In the genomic region with DNA sequence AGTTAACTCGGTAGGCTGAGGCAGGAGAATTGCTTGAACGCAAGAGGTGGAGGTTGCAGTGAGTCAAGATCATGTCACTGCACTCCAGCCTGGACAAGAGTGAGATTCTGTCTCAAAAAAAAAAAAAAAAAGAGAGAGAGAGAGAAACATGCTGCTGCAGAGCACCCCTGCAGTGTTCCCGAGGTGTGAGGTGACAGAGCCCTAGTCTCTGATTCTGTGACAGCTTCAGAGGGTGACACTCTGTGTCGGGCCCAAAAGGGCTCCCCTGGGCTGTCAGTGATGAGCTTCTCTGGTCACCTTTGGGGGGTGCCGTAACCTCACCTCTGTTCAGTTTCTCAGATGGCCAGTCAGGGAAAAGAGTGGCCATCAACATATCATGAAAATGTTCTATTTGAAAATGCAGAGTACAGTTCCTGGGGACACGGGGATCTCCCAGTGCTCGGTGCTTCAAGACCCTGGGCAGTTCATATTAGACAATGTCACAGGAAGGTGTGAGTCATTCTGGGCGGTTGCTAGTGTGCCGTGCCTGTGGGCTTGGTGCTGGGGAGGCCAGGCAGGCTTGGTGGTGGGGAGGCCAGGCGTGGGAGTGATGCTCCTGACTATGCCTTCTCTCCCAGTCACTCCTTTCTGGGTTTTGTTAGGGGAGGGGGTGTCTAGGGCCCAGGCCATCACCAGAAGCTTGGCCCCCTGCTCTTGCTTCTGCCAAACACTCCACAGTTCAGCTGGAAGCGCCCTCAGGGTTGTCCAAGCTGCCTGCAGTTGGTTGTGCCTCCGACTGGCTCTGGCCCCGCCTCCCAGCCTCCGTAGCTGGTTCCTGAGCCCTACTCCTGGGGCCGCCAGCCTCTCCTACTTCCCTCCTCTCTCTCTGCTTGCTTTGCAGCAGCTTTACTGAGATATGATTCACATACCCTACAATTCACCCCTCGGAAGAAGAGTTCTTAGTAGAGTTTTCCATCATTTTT, we compare ENCODE assay signal across 1 cellular context.
TF ChIP-seq lines count a peak whose summit lies in the region.

No MANE protein-coding gene starts in this region.

TF ChIP-seq in K562, 482 proteins besides CTCF, POLR2A, EP300 and RAD21 (continued from another document):
- TF ChIP-seq NCOA2 (IDR thresholded peaks at IDR 0.05; ENCODE audit: partially characterized antibody in 2 of 2) (no peak), TAF15 (IDR thresholded peaks at IDR 0.05; ENCODE audit: low read depth, low read length) (0 out of 2 replicates have a peak, but pooled peaks have one; percentile 50), ZBTB17 (CRISPR knock-in tag; IDR thresholded peaks at IDR 0.05) (peak; percentile 47; the same call in 1 of the 2 replicates), FOXP1 (CRISPR knock-in tag; IDR thresholded peaks at IDR 0.05) (no peak), CBX1 (IDR thresholded peaks at IDR 0.05; ENCODE audit: low read depth) (no peak), KAT2B (IDR thresholded peaks at IDR 0.05; ENCODE audit: low read depth, low read length) (no peak), NFE2 (IDR thresholded peaks at IDR 0.05; ENCODE audit: low read depth) (peak; percentile 56; the same call in 1 of the 2 replicates), SMAD2 (IDR thresholded peaks at IDR 0.05; ENCODE audit: low read depth, low read length) (0 out of 2 replicates have a peak, but pooled peaks have one; percentile 58), SP2 (IDR thresholded peaks at IDR 0.05; ENCODE audit: extremely low read depth, low read depth, low read length, poor library complexity, severe bottlenecking) (no peak), ZKSCAN3 (CRISPR knock-in tag; IDR thresholded peaks at IDR 0.05) (no peak), NFE2L1 (tag; IDR thresholded peaks at IDR 0.05; ENCODE audit: borderline replicate concordance, low read depth) (no peak)
- TF ChIP-seq, protein P1, sequence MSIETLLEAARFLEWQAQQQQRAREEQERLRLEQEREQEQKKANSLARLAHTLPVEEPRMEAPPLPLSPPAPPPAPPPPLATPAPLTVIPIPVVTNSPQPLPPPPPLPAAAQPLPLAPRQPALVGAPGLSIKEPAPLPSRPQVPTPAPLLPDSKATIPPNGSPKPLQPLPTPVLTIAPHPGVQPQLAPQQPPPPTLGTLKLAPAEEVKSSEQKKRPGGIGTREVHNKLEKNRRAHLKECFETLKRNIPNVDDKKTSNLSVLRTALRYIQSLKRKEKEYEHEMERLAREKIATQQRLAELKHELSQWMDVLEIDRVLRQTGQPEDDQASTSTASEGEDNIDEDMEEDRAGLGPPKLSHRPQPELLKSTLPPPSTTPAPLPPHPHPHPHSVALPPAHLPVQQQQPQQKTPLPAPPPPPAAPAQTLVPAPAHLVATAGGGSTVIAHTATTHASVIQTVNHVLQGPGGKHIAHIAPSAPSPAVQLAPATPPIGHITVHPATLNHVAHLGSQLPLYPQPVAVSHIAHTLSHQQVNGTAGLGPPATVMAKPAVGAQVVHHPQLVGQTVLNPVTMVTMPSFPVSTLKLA (conservative IDR thresholded peaks at IDR 0.05) = 0 out of 4 replicates have a peak, but pooled peaks of 1 of the 2 experiments have one; percentile 54
- TF ChIP-seq, protein P2, sequence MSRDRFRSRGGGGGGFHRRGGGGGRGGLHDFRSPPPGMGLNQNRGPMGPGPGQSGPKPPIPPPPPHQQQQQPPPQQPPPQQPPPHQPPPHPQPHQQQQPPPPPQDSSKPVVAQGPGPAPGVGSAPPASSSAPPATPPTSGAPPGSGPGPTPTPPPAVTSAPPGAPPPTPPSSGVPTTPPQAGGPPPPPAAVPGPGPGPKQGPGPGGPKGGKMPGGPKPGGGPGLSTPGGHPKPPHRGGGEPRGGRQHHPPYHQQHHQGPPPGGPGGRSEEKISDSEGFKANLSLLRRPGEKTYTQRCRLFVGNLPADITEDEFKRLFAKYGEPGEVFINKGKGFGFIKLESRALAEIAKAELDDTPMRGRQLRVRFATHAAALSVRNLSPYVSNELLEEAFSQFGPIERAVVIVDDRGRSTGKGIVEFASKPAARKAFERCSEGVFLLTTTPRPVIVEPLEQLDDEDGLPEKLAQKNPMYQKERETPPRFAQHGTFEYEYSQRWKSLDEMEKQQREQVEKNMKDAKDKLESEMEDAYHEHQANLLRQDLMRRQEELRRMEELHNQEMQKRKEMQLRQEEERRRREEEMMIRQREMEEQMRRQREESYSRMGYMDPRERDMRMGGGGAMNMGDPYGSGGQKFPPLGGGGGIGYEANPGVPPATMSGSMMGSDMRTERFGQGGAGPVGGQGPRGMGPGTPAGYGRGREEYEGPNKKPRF (IDR thresholded peaks at IDR 0.05; ENCODE audit: low read depth, low read length) = no peak
- TF ChIP-seq, protein P3, sequence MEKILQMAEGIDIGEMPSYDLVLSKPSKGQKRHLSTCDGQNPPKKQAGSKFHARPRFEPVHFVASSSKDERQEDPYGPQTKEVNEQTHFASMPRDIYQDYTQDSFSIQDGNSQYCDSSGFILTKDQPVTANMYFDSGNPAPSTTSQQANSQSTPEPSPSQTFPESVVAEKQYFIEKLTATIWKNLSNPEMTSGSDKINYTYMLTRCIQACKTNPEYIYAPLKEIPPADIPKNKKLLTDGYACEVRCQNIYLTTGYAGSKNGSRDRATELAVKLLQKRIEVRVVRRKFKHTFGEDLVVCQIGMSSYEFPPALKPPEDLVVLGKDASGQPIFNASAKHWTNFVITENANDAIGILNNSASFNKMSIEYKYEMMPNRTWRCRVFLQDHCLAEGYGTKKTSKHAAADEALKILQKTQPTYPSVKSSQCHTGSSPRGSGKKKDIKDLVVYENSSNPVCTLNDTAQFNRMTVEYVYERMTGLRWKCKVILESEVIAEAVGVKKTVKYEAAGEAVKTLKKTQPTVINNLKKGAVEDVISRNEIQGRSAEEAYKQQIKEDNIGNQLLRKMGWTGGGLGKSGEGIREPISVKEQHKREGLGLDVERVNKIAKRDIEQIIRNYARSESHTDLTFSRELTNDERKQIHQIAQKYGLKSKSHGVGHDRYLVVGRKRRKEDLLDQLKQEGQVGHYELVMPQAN (IDR thresholded peaks at IDR 0.05; ENCODE audit: borderline replicate concordance) = no peak
- TF ChIP-seq, protein P4, sequence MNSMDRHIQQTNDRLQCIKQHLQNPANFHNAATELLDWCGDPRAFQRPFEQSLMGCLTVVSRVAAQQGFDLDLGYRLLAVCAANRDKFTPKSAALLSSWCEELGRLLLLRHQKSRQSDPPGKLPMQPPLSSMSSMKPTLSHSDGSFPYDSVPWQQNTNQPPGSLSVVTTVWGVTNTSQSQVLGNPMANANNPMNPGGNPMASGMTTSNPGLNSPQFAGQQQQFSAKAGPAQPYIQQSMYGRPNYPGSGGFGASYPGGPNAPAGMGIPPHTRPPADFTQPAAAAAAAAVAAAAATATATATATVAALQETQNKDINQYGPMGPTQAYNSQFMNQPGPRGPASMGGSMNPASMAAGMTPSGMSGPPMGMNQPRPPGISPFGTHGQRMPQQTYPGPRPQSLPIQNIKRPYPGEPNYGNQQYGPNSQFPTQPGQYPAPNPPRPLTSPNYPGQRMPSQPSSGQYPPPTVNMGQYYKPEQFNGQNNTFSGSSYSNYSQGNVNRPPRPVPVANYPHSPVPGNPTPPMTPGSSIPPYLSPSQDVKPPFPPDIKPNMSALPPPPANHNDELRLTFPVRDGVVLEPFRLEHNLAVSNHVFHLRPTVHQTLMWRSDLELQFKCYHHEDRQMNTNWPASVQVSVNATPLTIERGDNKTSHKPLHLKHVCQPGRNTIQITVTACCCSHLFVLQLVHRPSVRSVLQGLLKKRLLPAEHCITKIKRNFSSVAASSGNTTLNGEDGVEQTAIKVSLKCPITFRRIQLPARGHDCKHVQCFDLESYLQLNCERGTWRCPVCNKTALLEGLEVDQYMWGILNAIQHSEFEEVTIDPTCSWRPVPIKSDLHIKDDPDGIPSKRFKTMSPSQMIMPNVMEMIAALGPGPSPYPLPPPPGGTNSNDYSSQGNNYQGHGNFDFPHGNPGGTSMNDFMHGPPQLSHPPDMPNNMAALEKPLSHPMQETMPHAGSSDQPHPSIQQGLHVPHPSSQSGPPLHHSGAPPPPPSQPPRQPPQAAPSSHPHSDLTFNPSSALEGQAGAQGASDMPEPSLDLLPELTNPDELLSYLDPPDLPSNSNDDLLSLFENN (IDR thresholded peaks at IDR 0.05; ENCODE audit: low read depth in 2 of 2, low read length in 2 of 2) = no peak
